9 cellular contexts compared by ENCODE assay signal in genomic region chr1:64242895-64243756, GRCh38. TPM values are rescaled to one million over a fixed set of nuclear protein-coding genes. Genes with fewer than 3 reads are reported as not detected.
DNase-seq lines count a peak whose midpoint lies in the region; ATAC-seq, FAIRE-seq and TF ChIP-seq lines count a peak whose summit lies in the region.
"Had no signal": no experiment of that assay in that cellular context is flagged by ENCODE, and none has a peak within 500 bp of the region (broad histone marks: within the 10 kb centered on the region; RNA-seq: fewer than 3 reads in every experiment).

No MANE protein-coding gene starts in this region.

- no peak overlapping the region for H3K4me3 ChIP-seq in GM12865 (ENCODE audit: low read depth, low read length)
- peak overlapping the region in 1 of 2 donors; percentile 4 for H3K4me3 ChIP-seq in ascending aorta
- H3K4me3 ChIP-seq in uterus: no peak overlapping the region

- intact Hi-C loops in ascending aorta (cut with DNase I) (loop anchor here (2.0 to 10.0 kb wide), 4 partner anchors 106 to 551 kb away; partner anchors contain the start of gene ROR1), uterus (cut with DNase I; ENCODE audit: low total_unique reads) (no loop called here)

- ATAC-seq in HG03378 (IDR thresholded peaks at IDR 0.05; ENCODE audit: unreplicated experiment): no peak

- DNase-seq in AG08395 (ENCODE audit: low spot score): peak; percentile 61
- peak; percentile 21 for DNase-seq in GM12865 (ENCODE audit: low read depth)
- DNase-seq in NCI-H2196 (lab: John Stamatoyannopoulos, UW; ENCODE audit: unreplicated experiment): peak; percentile 55
- DNase-seq in ascending aorta (ENCODE audit: low spot score in 2 of 2): no peak
- no peak for DNase-seq in uterus
- no peak for DNase-seq in activated CD4-positive, CD25-positive, alpha-beta regulatory T cell (lab: John Stamatoyannopoulos, UW)

- H3K27me3 ChIP-seq in ascending aorta (no peaks in the 10 kb centered on the region), uterus (no peaks in the 10 kb centered on the region)

- no peaks in the 10 kb centered on the region for H3K9me3 ChIP-seq in ascending aorta
- H3K9me3 ChIP-seq in uterus: no peaks in the 10 kb centered on the region

- no peak for TF ChIP-seq POLR2A in uterus (IDR thresholded peaks at IDR 0.05)

- TF ChIP-seq CTCF in GM12865 (IDR thresholded peaks at IDR 0.05; ENCODE audit: insufficient read depth, low read depth, low read length, missing control alignments) (no peak), ascending aorta (IDR thresholded peaks at IDR 0.05) (peak; percentile 43 to 58 (median 44)), uterus (IDR thresholded peaks at IDR 0.05) (peak; percentile 36 to 68 (median 50))

- FAIRE-seq in islet of Langerhans (lab: Jason Lieb, UNC): peak; percentile 99

- H3K4me1 ChIP-seq in ascending aorta (peaks cover 0 to 7% of the 10 kb centered on the region in 2 donors), uterus (no peaks in the 10 kb centered on the region)

- H3K36me3 ChIP-seq in ascending aorta (no peaks in the 10 kb centered on the region), uterus (no peaks in the 10 kb centered on the region)

- H3K27ac ChIP-seq in ascending aorta (no peak overlapping the region), uterus (no peak overlapping the region)
- H3K27ac ChIP-seq: HL-60 had no signal

RNA-seq across cellular contexts. Expression of gene UBE2U, which starts 39.7 kb away (rescaled TPM):
- not detected for total RNA-seq in ascending aorta
- not detected for total RNA-seq in uterus

Comparison
In these comparisons a context has a peak if more than half of its experiments do, and no peak if none do; other contexts are left out.
1. DNase-seq: peak in AG08395 (single experiment), GM12865 (single experiment) and NCI-H2196 (single experiment); none in ascending aorta (0 of 2), uterus (0 of 2) and activated CD4-positive, CD25-positive, alpha-beta regulatory T cell (0 of 4).